Comparison of ENCODE assay signal across 15 cellular contexts in the genomic region with DNA sequence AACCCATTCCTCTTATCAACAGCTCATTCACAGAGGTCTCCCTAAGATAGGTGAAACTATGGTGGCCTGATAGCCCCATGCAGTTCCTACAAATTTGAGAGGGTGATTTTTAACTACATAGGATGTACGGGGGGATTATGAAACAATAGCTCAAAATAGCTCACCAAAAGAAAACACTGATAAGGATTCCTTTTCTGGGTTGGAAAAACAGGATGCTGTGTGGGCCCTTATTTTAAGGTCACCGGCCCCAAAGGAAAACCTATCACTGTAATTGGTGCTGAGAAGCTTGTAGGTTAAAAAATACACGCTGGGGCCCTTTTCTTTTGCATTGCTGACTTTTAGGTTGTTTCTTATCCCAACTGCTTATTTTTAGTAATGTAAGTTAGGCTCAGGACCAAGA.
DNase-seq lines count a peak whose midpoint lies in the region; ATAC-seq and TF ChIP-seq lines count a peak whose summit lies in the region.
"Had no signal": no experiment of that assay in that cellular context is flagged by ENCODE, and none has a peak within 500 bp of the region (broad histone marks: within the 10 kb centered on the region; RNA-seq: fewer than 3 reads in every experiment).

No MANE protein-coding gene starts in this region.

- peak overlapping the region; percentile 54 for H3K4me3 Mint-ChIP-seq in endothelial cell (ENCODE audit: unreplicated experiment)
- H3K4me3 Mint-ChIP-seq in activated T-helper 2 cell treated with anti-CD3 and anti-CD28 coated beads, Interferon-gamma antibody, Interleukin-2, Interleukin-4, amounts not matched to agents 10 μg/mL and 5 μg/mL and 100 μg/mL, durations not matched to agents 14 hours and 24 hours and 36 hours (ENCODE audit: low read depth), result no peak overlapping the region
- H3K4me3 Mint-ChIP-seq: CD4-positive, alpha-beta memory T cell; H9 had no signal

- peak overlapping the region in 8 of 11 experiments; percentile 4 to 58 (median 48); a peak in 14 of 22 replicates for H3K4me2 ChIP-seq in BLaER1 treated with 17β-estradiol and CSF1 and Interleukin-3, amounts not matched to agents 10 nM and 100 nM
- H3K4me2 ChIP-seq in Karpas-422 (ENCODE audit: low read depth, low read length, poor library complexity, severe bottlenecking), result no peak overlapping the region

- H4K20me1 ChIP-seq in BLaER1 treated with 17β-estradiol and CSF1 and Interleukin-3, amounts not matched to agents 10 nM and 100 nM, result no peaks in the 10 kb centered on the region
- no peaks in the 10 kb centered on the region for H4K20me1 ChIP-seq in Karpas-422 (ENCODE audit: insufficient read depth, low read depth, low read length)

- no peaks in the 10 kb centered on the region for H3K9me3 ChIP-seq in heart right ventricle
- no peaks in the 10 kb centered on the region for H3K9me3 ChIP-seq in BLaER1 treated with 17β-estradiol and CSF1 and Interleukin-3, amounts not matched to agents 10 nM and 100 nM (replicated peaks in 1 of 11)
- H3K9me3 ChIP-seq in mesodermal cell (ENCODE audit: control insufficient read depth, low read length), result no peaks in the 10 kb centered on the region
- no peaks in the 10 kb centered on the region for H3K9me3 ChIP-seq in Karpas-422 (ENCODE audit: low read length)

- no peaks in the 10 kb centered on the region for H3K36me3 Mint-ChIP-seq in endothelial cell (ENCODE audit: low read depth, unreplicated experiment)
- no peaks in the 10 kb centered on the region for H3K36me3 Mint-ChIP-seq in activated T-helper 2 cell treated with anti-CD3 and anti-CD28 coated beads, Interferon-gamma antibody, Interleukin-2, Interleukin-4, amounts not matched to agents 10 μg/mL and 5 μg/mL and 100 μg/mL, durations not matched to agents 14 hours and 24 hours and 36 hours (ENCODE audit: low read depth)
- H3K36me3 Mint-ChIP-seq: CD4-positive, alpha-beta memory T cell had no signal

- peaks cover 14 to 62% (median 48%) of the 10 kb centered on the region in 9 donors for H3K4me1 ChIP-seq in heart right ventricle
- peaks cover 0 to 25% (median 20%) of the 10 kb centered on the region in 10 experiments; a peak in 14 of 20 replicates for H3K4me1 ChIP-seq in BLaER1 treated with 17β-estradiol and CSF1 and Interleukin-3, amounts not matched to agents 10 nM and 100 nM
- H3K4me1 ChIP-seq in mesodermal cell (ENCODE audit: control insufficient read depth, insufficient read depth, low read length, poor library complexity, severe bottlenecking), result peaks cover 11% of the 10 kb centered on the region
- no peaks in the 10 kb centered on the region for H3K4me1 ChIP-seq in Karpas-422 (ENCODE audit: low read length)

- ATAC-seq in heart right ventricle (peak in 5 of 8 donors; percentile 32 to 63 (median 48)), left cardiac atrium (no peak)
- ATAC-seq: GM12878 had no signal

- H3K4me1 Mint-ChIP-seq in endothelial cell (ENCODE audit: unreplicated experiment), result peaks cover 50% of the 10 kb centered on the region
- no peaks in the 10 kb centered on the region for H3K4me1 Mint-ChIP-seq in activated T-helper 2 cell treated with anti-CD3 and anti-CD28 coated beads, Interferon-gamma antibody, Interleukin-2, Interleukin-4, amounts not matched to agents 10 μg/mL and 5 μg/mL and 100 μg/mL, durations not matched to agents 14 hours and 24 hours and 36 hours (ENCODE audit: low read depth)
- H3K4me1 Mint-ChIP-seq: CD4-positive, alpha-beta memory T cell had no signal

- H3K27ac Mint-ChIP-seq in endothelial cell (ENCODE audit: unreplicated experiment), result peak overlapping the region; percentile 48
- no peak overlapping the region for H3K27ac Mint-ChIP-seq in activated T-helper 2 cell treated with anti-CD3 and anti-CD28 coated beads, Interferon-gamma antibody, Interleukin-2, Interleukin-4, amounts not matched to agents 10 μg/mL and 5 μg/mL and 100 μg/mL, durations not matched to agents 14 hours and 24 hours and 36 hours
- H3K27ac Mint-ChIP-seq: CD4-positive, alpha-beta memory T cell had no signal

- no peak overlapping the region for H2AFZ ChIP-seq in Karpas-422 (ENCODE audit: low read length)

- intact Hi-C loops in heart right ventricle (cut with DNase I) (loop anchor here in 8 of 10 donors (5.0 to 10.0 kb wide), 7 partner anchors 67 to 887 kb away; a partner anchor contains a TSS), left cardiac atrium (cut with DNase I) (loop anchor here in 1 of 2 donors (5.0 to 10.0 kb wide), 2 partner anchors 67 to 879 kb away; no protein-coding TSS in a partner anchor)
- intact Hi-C loops in activated T-helper 2 cell treated with anti-CD3 and anti-CD28 coated beads, Interferon-gamma antibody, Interleukin-2, Interleukin-4, amounts not matched to agents 10 μg/mL and 5 μg/mL and 100 μg/mL, durations not matched to agents 14 hours and 24 hours and 36 hours (cut with micrococcal nuclease), result no loop called here

- H3K27ac ChIP-seq in heart right ventricle (peak overlapping the region in 9 of 10 donors; percentile 22 to 80 (median 54)), mesodermal cell (ENCODE audit: low read depth, low read length, severe bottlenecking) (peak overlapping the region; percentile 32), Karpas-422 (ENCODE audit: low read length) (no peak overlapping the region)
- H3K27ac ChIP-seq in BLaER1 treated with 17β-estradiol and CSF1 and Interleukin-3, amounts not matched to agents 10 nM and 100 nM, result no peak overlapping the region
- H3K27ac ChIP-seq: C4-2B had no signal

- H3K9me3 Mint-ChIP-seq in endothelial cell (ENCODE audit: unreplicated experiment), result no peaks in the 10 kb centered on the region
- H3K9me3 Mint-ChIP-seq in activated T-helper 2 cell treated with anti-CD3 and anti-CD28 coated beads, Interferon-gamma antibody, Interleukin-2, Interleukin-4, amounts not matched to agents 10 μg/mL and 5 μg/mL and 100 μg/mL, durations not matched to agents 14 hours and 24 hours and 36 hours, result peaks cover 7% of the 10 kb centered on the region
- H3K9me3 Mint-ChIP-seq: H9 had no signal

- DNase-seq in heart right ventricle, result no peak
- DNase-seq in left cardiac atrium, result no peak
- DNase-seq in endothelial cell (ENCODE audit: low spot score), result no peak
- DNase-seq in activated T-helper 2 cell treated with anti-CD3 and anti-CD28 coated beads, Interferon-gamma antibody, Interleukin-2, Interleukin-4, amounts not matched to agents 10 μg/mL and 5 μg/mL and 100 μg/mL, durations not matched to agents 14 hours and 24 hours and 36 hours (ENCODE audit: low spot score), result no peak
- no peak for DNase-seq in NCI-H2081 (lab: John Stamatoyannopoulos, UW)
- no peak for DNase-seq in Karpas-422
- DNase-seq: 8988T; CD4-positive, alpha-beta memory T cell; DMS79; GOT3; H9 had no signal

- H3K36me3 ChIP-seq in heart right ventricle, result peaks cover 0 to 4% (median 0%) of the 10 kb centered on the region in 9 donors
- H3K36me3 ChIP-seq in BLaER1 treated with 17β-estradiol and CSF1 and Interleukin-3, amounts not matched to agents 10 nM and 100 nM, result peaks cover 0 to 18% (median 0%) of the 10 kb centered on the region in 11 experiments; a peak in 4 of 22 replicates
- peaks cover 15% of the 10 kb centered on the region for H3K36me3 ChIP-seq in mesodermal cell (ENCODE audit: control insufficient read depth, insufficient read depth, low read length)
- H3K36me3 ChIP-seq in Karpas-422 (ENCODE audit: insufficient read depth, low read length), result no peaks in the 10 kb centered on the region

- no peaks in the 10 kb centered on the region for H3K9me2 ChIP-seq in Karpas-422 (replicated peaks; ENCODE audit: insufficient read depth, low read length)

- no peak overlapping the region for H3K9ac ChIP-seq in BLaER1 treated with 17β-estradiol and CSF1 and Interleukin-3, amounts not matched to agents 10 nM and 100 nM
- no peak overlapping the region for H3K9ac ChIP-seq in Karpas-422 (ENCODE audit: low read length)

- H3K27me3 Mint-ChIP-seq in endothelial cell (ENCODE audit: unreplicated experiment), result no peaks in the 10 kb centered on the region
- H3K27me3 Mint-ChIP-seq in activated T-helper 2 cell treated with anti-CD3 and anti-CD28 coated beads, Interferon-gamma antibody, Interleukin-2, Interleukin-4, amounts not matched to agents 10 μg/mL and 5 μg/mL and 100 μg/mL, durations not matched to agents 14 hours and 24 hours and 36 hours (ENCODE audit: low read depth), result no peaks in the 10 kb centered on the region
- H3K27me3 Mint-ChIP-seq: CD4-positive, alpha-beta memory T cell had no signal

- H3K79me2 ChIP-seq in Karpas-422 (ENCODE audit: low read length), result no peaks in the 10 kb centered on the region

- H3K27me3 ChIP-seq in heart right ventricle (no peaks in the 10 kb centered on the region), Karpas-422 (ENCODE audit: low read length) (no peaks in the 10 kb centered on the region)
- no peaks in the 10 kb centered on the region for H3K27me3 ChIP-seq in BLaER1 treated with 17β-estradiol and CSF1 and Interleukin-3, amounts not matched to agents 10 nM and 100 nM

- WGBS in heart right ventricle, 2 donors, result 12 to 15% methylated on average over 3 of the region's 3 CpGs
- 38 to 100% methylated on average over 1 to 2 of the region's 3 CpGs for WGBS in mesodermal cell (ENCODE audit: insufficient coverage in 2 of 2), 2 experiments

- no peak for TF ChIP-seq CTCF in heart right ventricle (IDR thresholded peaks at IDR 0.05)
- no peak for TF ChIP-seq CTCF in endothelial cell (IDR thresholded peaks at IDR 0.05; ENCODE audit: unreplicated experiment)

- H3K4me3 ChIP-seq in heart right ventricle (no peak overlapping the region), mesodermal cell (ENCODE audit: extremely low read depth, insufficient read depth, low read length, poor library complexity, severe bottlenecking) (no peak overlapping the region), Karpas-422 (ENCODE audit: low read length) (no peak overlapping the region)
- H3K4me3 ChIP-seq in BLaER1 treated with 17β-estradiol and CSF1 and Interleukin-3, amounts not matched to agents 10 nM and 100 nM, result no peak overlapping the region
- H3K4me3 ChIP-seq: GM12878 had no signal

Comparison
In these comparisons a context has a peak if more than half of its experiments do, and no peak if none do; other contexts are left out.
1. ATAC-seq: peak in heart right ventricle (5 of 8); none in left cardiac atrium (0 of 2).
2. H3K27ac ChIP-seq: peak in heart right ventricle (9 of 10) and mesodermal cell (single experiment); none in BLaER1 treated with 17β-estradiol and CSF1 and Interleukin-3, amounts not matched to agents 10 nM and 100 nM (0 of 11) and Karpas-422 (single experiment).